ENCODE assay signal across 18 cellular contexts in the genomic region with DNA sequence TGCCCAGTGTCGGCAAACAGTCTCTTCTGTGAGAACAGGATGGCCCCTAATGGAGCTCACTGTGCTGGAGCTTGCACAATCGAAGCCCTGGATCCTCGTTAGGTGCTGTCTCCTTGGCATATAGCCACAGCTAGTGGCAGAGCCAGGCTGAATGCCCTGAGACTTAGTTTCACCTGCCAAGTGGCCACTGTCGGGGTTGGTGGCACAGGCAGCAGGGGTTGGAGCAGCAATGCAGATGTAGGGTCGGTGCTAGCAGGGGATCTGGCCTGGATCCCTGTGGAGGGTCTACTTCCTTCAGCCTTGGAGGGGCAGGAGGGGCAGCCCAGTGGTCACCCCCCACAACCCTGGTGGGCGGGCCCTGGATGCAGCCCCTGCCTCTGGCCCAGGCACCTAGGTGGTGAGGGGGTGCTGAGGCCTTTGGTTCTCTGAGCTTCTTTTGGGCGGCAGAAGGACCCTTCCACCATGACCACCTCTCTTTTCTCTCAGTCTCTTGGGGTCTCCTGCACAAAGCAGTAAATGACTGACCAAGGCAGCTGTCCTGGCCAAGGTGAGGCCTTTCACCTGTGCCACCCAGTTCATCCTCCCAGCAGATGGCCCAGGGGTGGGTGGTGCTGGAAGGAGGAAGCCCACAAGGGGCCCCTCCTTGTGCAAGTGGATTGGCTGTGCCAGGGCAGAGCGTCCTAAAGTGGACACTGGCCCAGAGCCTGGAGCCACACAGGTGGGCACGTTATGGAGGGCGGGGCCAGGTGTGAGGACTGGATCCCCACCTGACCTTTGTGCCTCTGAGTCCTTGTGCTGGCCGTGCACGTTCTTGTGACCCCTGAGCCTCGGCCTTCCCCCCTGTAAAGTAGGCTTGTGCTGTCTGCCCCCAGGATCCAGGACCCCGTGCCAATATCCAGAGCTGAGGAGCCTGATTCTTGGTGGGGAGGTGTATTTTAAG. TPM values are rescaled to one million over a fixed set of nuclear protein-coding genes. Genes with fewer than 3 reads are reported as not detected.
DNase-seq lines count a peak whose midpoint lies in the region; ATAC-seq and TF ChIP-seq lines count a peak whose summit lies in the region.
"Had no signal": no experiment of that assay in that cellular context is flagged by ENCODE, and none has a peak within 500 bp of the region (broad histone marks: within the 10 kb centered on the region; RNA-seq: fewer than 3 reads in every experiment).

No MANE protein-coding gene starts in this region.

- ATAC-seq in activated CD8-positive, alpha-beta memory T cell treated with anti-CD3 and anti-CD28 coated beads, Interleukin-2, amount 10 ng/mL, durations not matched to agents 7 days and 5 days, result no peak
- ATAC-seq in lung (ENCODE audit: insufficient read depth, low FRiP score) (no peak), upper lobe of right lung (peak; percentile 25), esophagus mucosa (no peak), GM18907 (IDR thresholded peaks at IDR 0.05; ENCODE audit: unreplicated experiment) (no peak)
- ATAC-seq: activated CD4-positive, CD25-positive, alpha-beta regulatory T cell treated with anti-CD3 and anti-CD28 coated beads, Interleukin-2, amount 50 U/mL, for 24 hours; naive thymus-derived CD8-positive, alpha-beta T cell had no signal

- WGBS in lung, 2 donors, result 74 to 75% methylated on average over 14 of the region's 14 CpGs

- CTCF ChIA-PET in activated CD8-positive, alpha-beta memory T cell treated with anti-CD3 and anti-CD28 coated beads, Interleukin-2, amount 10 ng/mL, durations not matched to agents 7 days and 5 days (lab: Charles Lee), result no interaction called here

- H3K36me3 ChIP-seq in lung (ENCODE audit: control insufficient read depth in 2 of 2, insufficient read depth in 2 of 2, low read length in 2 of 2), result peaks cover 0 to 4% of the 10 kb centered on the region in 2 donors
- H3K36me3 ChIP-seq in upper lobe of right lung, result peaks cover 7% of the 10 kb centered on the region
- H3K36me3 ChIP-seq in Karpas-422 (ENCODE audit: insufficient read depth, low read length), result peaks cover 3% of the 10 kb centered on the region; the same call in 1 of the 2 replicates
- H3K36me3 ChIP-seq: cardiac muscle cell, lower lobe of right lung had no signal

- H3K9me2 ChIP-seq in Karpas-422 (replicated peaks; ENCODE audit: insufficient read depth, low read length), result no peaks in the 10 kb centered on the region

- no peak overlapping the region for H2AFZ ChIP-seq in Karpas-422 (ENCODE audit: low read length)

- no peak overlapping the region for H3K4me2 ChIP-seq in Karpas-422 (ENCODE audit: low read depth, low read length, poor library complexity, severe bottlenecking)

- H3K27me3 ChIP-seq in lung (ENCODE audit: control insufficient read depth, insufficient read depth), result no peaks in the 10 kb centered on the region
- no peaks in the 10 kb centered on the region for H3K27me3 ChIP-seq in upper lobe of right lung
- H3K27me3 ChIP-seq in Karpas-422 (ENCODE audit: low read length), result no peaks in the 10 kb centered on the region
- H3K27me3 ChIP-seq: cardiac muscle cell, esophagus squamous epithelium, testis had no signal

- H3K27me3 Mint-ChIP-seq in activated CD8-positive, alpha-beta memory T cell treated with anti-CD3 and anti-CD28 coated beads, Interleukin-2, amount 10 ng/mL, durations not matched to agents 7 days and 5 days, result no peaks in the 10 kb centered on the region
- H3K27me3 Mint-ChIP-seq: CD4-positive, CD25-positive, alpha-beta regulatory T cell; naive thymus-derived CD8-positive, alpha-beta T cell had no signal

- intact Hi-C loops in upper lobe of right lung (cut with DNase I), result no loop called here

- DNase-seq in activated CD8-positive, alpha-beta memory T cell treated with anti-CD3 and anti-CD28 coated beads for 24 hours, result peak; percentile 33
- DNase-seq in activated CD8-positive, alpha-beta memory T cell treated with anti-CD3 and anti-CD28 coated beads, Interleukin-2, amount 10 ng/mL, durations not matched to agents 7 days and 5 days, result no peak
- DNase-seq in cerebellar cortex (ENCODE audit: low spot score), result peak; percentile 81
- DNase-seq in lung (ENCODE audit: low spot score), result peak; percentile 29
- no peak for DNase-seq in upper lobe of right lung
- DNase-seq in Karpas-422, result no peak
- DNase-seq: activated effector memory CD4-positive, alpha-beta T cell treated with Interleukin-2 at 50 U/mL for 16 hours; CD4-positive, CD25-positive, alpha-beta regulatory T cell; DMS53; esophagus squamous epithelium; lower lobe of right lung; naive thymus-derived CD8-positive, alpha-beta T cell; T-helper 9 cell; testis had no signal

- H4K20me1 ChIP-seq in Karpas-422 (ENCODE audit: insufficient read depth, low read depth, low read length), result no peaks in the 10 kb centered on the region

- H3K4me3 ChIP-seq in lung, result no peak overlapping the region
- H3K4me3 ChIP-seq in upper lobe of right lung, result no peak overlapping the region
- no peak overlapping the region for H3K4me3 ChIP-seq in Karpas-422 (ENCODE audit: low read length)
- H3K4me3 ChIP-seq: cardiac muscle cell, esophagus squamous epithelium, lower lobe of right lung, testis had no signal

- no peak overlapping the region for H3K27ac Mint-ChIP-seq in activated CD8-positive, alpha-beta memory T cell treated with anti-CD3 and anti-CD28 coated beads, Interleukin-2, amount 10 ng/mL, durations not matched to agents 7 days and 5 days

- H3K36me3 Mint-ChIP-seq in activated CD8-positive, alpha-beta memory T cell treated with anti-CD3 and anti-CD28 coated beads, Interleukin-2, amount 10 ng/mL, durations not matched to agents 7 days and 5 days, result peaks cover 1% of the 10 kb centered on the region

- H3K27ac ChIP-seq in lung (ENCODE audit: low read depth in 1 of 2, low read length in 1 of 2), result no peak overlapping the region
- no peak overlapping the region for H3K27ac ChIP-seq in upper lobe of right lung
- H3K27ac ChIP-seq in Karpas-422 (ENCODE audit: low read length), result no peak overlapping the region
- H3K27ac ChIP-seq: esophagus squamous epithelium, lower lobe of right lung, testis had no signal

- H3K9ac ChIP-seq in Karpas-422 (ENCODE audit: low read length), result no peak overlapping the region

- H3K79me2 ChIP-seq in Karpas-422 (ENCODE audit: low read length), result peaks cover 97% of the 10 kb centered on the region

- peaks cover 1% of the 10 kb centered on the region for H3K9me3 Mint-ChIP-seq in activated CD8-positive, alpha-beta memory T cell treated with anti-CD3 and anti-CD28 coated beads, Interleukin-2, amount 10 ng/mL, durations not matched to agents 7 days and 5 days (ENCODE audit: low read depth)

- TF ChIP-seq CTCF in lung (IDR thresholded peaks at IDR 0.05; ENCODE audit: control extremely low read depth, extremely low read depth) (no peak), upper lobe of right lung (IDR thresholded peaks at IDR 0.05) (no peak)

- H3K9me3 ChIP-seq in lung (ENCODE audit: control insufficient read depth in 2 of 2, insufficient read depth in 1 of 2, low read length in 1 of 2) (no peaks in the 10 kb centered on the region), upper lobe of right lung (no peaks in the 10 kb centered on the region), Karpas-422 (ENCODE audit: low read length) (peaks cover 7% of the 10 kb centered on the region; the same call in 1 of the 2 replicates)
- H3K9me3 ChIP-seq: esophagus squamous epithelium, lower lobe of right lung, testis had no signal

- no peak overlapping the region for H3K4me3 Mint-ChIP-seq in activated CD8-positive, alpha-beta memory T cell treated with anti-CD3 and anti-CD28 coated beads, Interleukin-2, amount 10 ng/mL, durations not matched to agents 7 days and 5 days
- H3K4me3 Mint-ChIP-seq: CD4-positive, CD25-positive, alpha-beta regulatory T cell; naive thymus-derived CD8-positive, alpha-beta T cell had no signal

- H3K4me1 ChIP-seq in lung (ENCODE audit: control insufficient read depth in 2 of 2, insufficient read depth in 2 of 2, low read length in 2 of 2) (peaks cover 4 to 27% of the 10 kb centered on the region in 2 donors), upper lobe of right lung (no peaks in the 10 kb centered on the region), Karpas-422 (ENCODE audit: low read length) (no peaks in the 10 kb centered on the region)
- H3K4me1 ChIP-seq: testis had no signal

- no peaks in the 10 kb centered on the region for H3K4me1 Mint-ChIP-seq in activated CD8-positive, alpha-beta memory T cell treated with anti-CD3 and anti-CD28 coated beads, Interleukin-2, amount 10 ng/mL, durations not matched to agents 7 days and 5 days

RNA-seq across cellular contexts. Expression of gene PHF2, which starts 44.8 kb away (rescaled TPM):
- 10 to 100 TPM; 25.1 to 26.3 TPM for total RNA-seq in activated CD8-positive, alpha-beta memory T cell treated with anti-CD3 and anti-CD28 coated beads, Interleukin-2, amount 10 ng/mL, durations not matched to agents 7 days and 5 days
- total RNA-seq in lung (10 to 100 TPM; 33.3 to 33.6 TPM), upper lobe of right lung (37.0 TPM), esophagus mucosa (12.1 TPM)
- 10 to 100 TPM; 20.1 to 27.1 TPM for polyA plus RNA-seq in lung
- 16.1 and 19.8 TPM in 2 replicates for total RNA-seq in Karpas-422 (2014; rRNA removed; shearing (Covaris generic); ENCODE audit: low replicate concordance)

Comparison
In these comparisons a context has a peak if more than half of its experiments do, and no peak if none do; other contexts are left out.
1. DNase-seq: peak in activated CD8-positive, alpha-beta memory T cell treated with anti-CD3 and anti-CD28 coated beads for 24 hours (single experiment), cerebellar cortex (single experiment) and lung (single experiment); none in activated CD8-positive, alpha-beta memory T cell treated with anti-CD3 and anti-CD28 coated beads, Interleukin-2, amount 10 ng/mL, durations not matched to agents 7 days and 5 days (single experiment), upper lobe of right lung (single experiment) and Karpas-422 (single experiment).